Comparison of ENCODE assay signal across 9 cellular contexts in genomic region chr17:17818088-17818526, GRCh38. TPM values are rescaled to one million over a fixed set of nuclear protein-coding genes. Genes with fewer than 3 reads are reported as not detected.
DNase-seq lines count a peak whose midpoint lies in the region; ATAC-seq, FAIRE-seq and TF ChIP-seq lines count a peak whose summit lies in the region.
"Had no signal": no experiment of that assay in that cellular context is flagged by ENCODE, and none has a peak within 500 bp of the region (broad histone marks: within the 10 kb centered on the region; RNA-seq: fewer than 3 reads in every experiment).

No MANE protein-coding gene starts in this region.

- ATAC-seq in A549: peak; percentile 4 to 43; a peak in 4 of 6 replicates
- no peak for ATAC-seq in HG03457 (IDR thresholded peaks at IDR 0.05; ENCODE audit: unreplicated experiment)

- intact Hi-C loops in activated CD4-positive, alpha-beta memory T cell treated with anti-CD3 and anti-CD28 coated beads for 36 hours (cut with micrococcal nuclease): no loop called here

- DNase-seq in A549 (ENCODE audit: low read depth in 1 of 2, low spot score in 1 of 2) (peak in 1 of 2 experiments; percentile 75), GM10266 (ENCODE audit: extremely low spot score) (peak; percentile 81), SW480 (ENCODE audit: low spot score) (peak; percentile 62), iPS-NIHi11 (ENCODE audit: low spot score) (peak; percentile 79), DMS79 (lab: John Stamatoyannopoulos, UW) (no peak)
- no peak for DNase-seq in activated T-cell treated with anti-CD3 and anti-CD28 coated beads, Interleukin-2, amount 50 U/mL, for 1 hour
- no peak for DNase-seq in activated CD4-positive, alpha-beta memory T cell treated with anti-CD3 and anti-CD28 coated beads for 36 hours
- DNase-seq: activated CD8-positive, alpha-beta memory T cell treated with anti-CD3 and anti-CD28 coated beads, Interleukin-2, amount 50 U/mL, for 48 hours had no signal

- no peak for TF ChIP-seq CTCF in A549 (IDR thresholded peaks at IDR 0.05)
- TF ChIP-seq CTCF in GM10266 (IDR thresholded peaks at IDR 0.05; ENCODE audit: control insufficient read depth, insufficient read depth, low read depth, missing control alignments): no peak

- H3K4me1 ChIP-seq in A549: peaks cover 79% of the 10 kb centered on the region

- WGBS in A549 (ENCODE audit: missing lambda C conversion rate): 70% methylated on average over 9 of the region's 10 CpGs

- FAIRE-seq in A549 (lab: Jason Lieb, UNC): no peak

- POLR2A ChIA-PET in A549 (lab: Yijun Ruan, JAX): interaction anchor here (0.6 to 6.1 kb wide), 3 partner anchors 18 to 101 kb away, joined by 3 to 105 read pairs (median 5); partner anchors contain the start of gene SREBF1
- POLR2A ChIA-PET in activated CD4-positive, alpha-beta memory T cell treated with anti-CD3 and anti-CD28 coated beads for 36 hours (lab: Charles Lee): interaction anchor here (3.3 kb wide), 1 partner anchor 29 kb away, joined by 11 read pairs; no protein-coding TSS in a partner anchor

- H3K9me3 ChIP-seq in A549: no peaks in the 10 kb centered on the region

- no peak for TF ChIP-seq POLR2A in A549 (IDR thresholded peaks at IDR 0.05; ENCODE audit: low read length)

- no peak overlapping the region for H3K27ac Mint-ChIP-seq in activated CD4-positive, alpha-beta memory T cell treated with anti-CD3 and anti-CD28 coated beads for 36 hours

- H3K9me3 Mint-ChIP-seq in activated CD4-positive, alpha-beta memory T cell treated with anti-CD3 and anti-CD28 coated beads for 36 hours: no peaks in the 10 kb centered on the region

- CTCF ChIA-PET in A549 (lab: Yijun Ruan, JAX): interaction anchor here (1.2 to 30.5 kb wide), 5 partner anchors 4 to 138 kb away, joined by 5 to 859 read pairs (median 402); partner anchors contain the start of gene SREBF1
- CTCF ChIA-PET in activated CD4-positive, alpha-beta memory T cell treated with anti-CD3 and anti-CD28 coated beads for 36 hours (lab: Charles Lee): no interaction called here

- no peak overlapping the region for H3K4me3 ChIP-seq in A549

- no peak for TF ChIP-seq RAD21 in A549 (conservative IDR thresholded peaks at IDR 0.05 in 1 of 2, IDR thresholded peaks at IDR 0.05 in 1 of 2)

- H3K36me3 Mint-ChIP-seq in activated CD4-positive, alpha-beta memory T cell treated with anti-CD3 and anti-CD28 coated beads for 36 hours: peaks cover 55% of the 10 kb centered on the region

- peaks cover 44% of the 10 kb centered on the region for H3K4me1 Mint-ChIP-seq in activated CD4-positive, alpha-beta memory T cell treated with anti-CD3 and anti-CD28 coated beads for 36 hours (ENCODE audit: low read depth)

- no peak overlapping the region for H3K4me3 Mint-ChIP-seq in activated CD4-positive, alpha-beta memory T cell treated with anti-CD3 and anti-CD28 coated beads for 36 hours

- no peak for TF ChIP-seq EP300 in A549 (IDR thresholded peaks at IDR 0.05)

- H3K27ac ChIP-seq in A549: peak overlapping the region; percentile 86 to 93; a peak in 5 of 6 replicates

- H3K27me3 Mint-ChIP-seq in activated CD4-positive, alpha-beta memory T cell treated with anti-CD3 and anti-CD28 coated beads for 36 hours: no peaks in the 10 kb centered on the region

- H3K4me2 ChIP-seq in A549: peak overlapping the region; percentile 100

TF ChIP-seq in A549, 52 proteins besides CTCF, POLR2A, EP300 and RAD21:
- peak; percentile 35; the same call in 1 of the 2 replicates for TF ChIP-seq KDM1A (IDR thresholded peaks at IDR 0.05; ENCODE audit: low read depth)
- TF ChIP-seq HOXA7 (CRISPR knock-in tag; IDR thresholded peaks at IDR 0.05): no peak
- no peak for TF ChIP-seq ZFP36 (IDR thresholded peaks at IDR 0.05; ENCODE audit: borderline replicate concordance, partially characterized antibody)
- no peak for TF ChIP-seq E2F6 (IDR thresholded peaks at IDR 0.05; ENCODE audit: borderline replicate concordance, low read depth)
- TF ChIP-seq EHF (CRISPR knock-in tag; IDR thresholded peaks at IDR 0.05): no peak
- no peak for TF ChIP-seq REST (IDR thresholded peaks at IDR 0.05)
- no peak for TF ChIP-seq RFX5 (IDR thresholded peaks at IDR 0.05)
- peak in 1 of 2 experiments; percentile 18; a peak in 1 of 5 replicates for TF ChIP-seq JUN (IDR thresholded peaks at IDR 0.05)
- TF ChIP-seq CEBPB (IDR thresholded peaks at IDR 0.05): peak; percentile 52 to 72; a peak in 3 of 4 replicates

RNA-seq across cellular contexts. Expression of gene SREBF1, which starts 18.7 kb away (rescaled TPM):
- polyA plus RNA-seq in A549 (2011; rRNA removed) (47.4 and 54.6 TPM in 2 replicates), A549 (2017; fragmentation: RNase III; extraction: RNeasy Plus Mini Kit Qiagen cat#74134 plus additional on column Dnase treatment) (90.3 to 175 TPM (median 159 TPM) in 3 replicates)
- 52.7 and 75.7 TPM in 2 replicates for polyA plus RNA-seq in A549 (2012; cell fraction: cytosol; rRNA removed)
- polyA plus RNA-seq in A549 (2012; cell fraction: nucleus; rRNA removed): 415 and 599 TPM in 2 replicates
- polyA minus RNA-seq in A549 (2011; rRNA and poly(A)+ RNA removed): 75.5 and 133 TPM in 2 replicates
- 100 to 1,000 TPM in 1 of 2 experiments, 10 to 100 TPM in 1; 93.7 to 106 TPM for total RNA-seq in activated CD4-positive, alpha-beta memory T cell treated with anti-CD3 and anti-CD28 coated beads for 36 hours

Comparison
In these comparisons a context has a peak if more than half of its experiments do, and no peak if none do; other contexts are left out.
1. DNase-seq: peak in GM10266 (single experiment), SW480 (single experiment) and iPS-NIHi11 (single experiment); none in activated T-cell treated with anti-CD3 and anti-CD28 coated beads, Interleukin-2, amount 50 U/mL, for 1 hour (single experiment), activated CD4-positive, alpha-beta memory T cell treated with anti-CD3 and anti-CD28 coated beads for 36 hours (single experiment) and DMS79 (single experiment).